Comparison of ENCODE assay signal across 8 cellular contexts in the genomic region with DNA sequence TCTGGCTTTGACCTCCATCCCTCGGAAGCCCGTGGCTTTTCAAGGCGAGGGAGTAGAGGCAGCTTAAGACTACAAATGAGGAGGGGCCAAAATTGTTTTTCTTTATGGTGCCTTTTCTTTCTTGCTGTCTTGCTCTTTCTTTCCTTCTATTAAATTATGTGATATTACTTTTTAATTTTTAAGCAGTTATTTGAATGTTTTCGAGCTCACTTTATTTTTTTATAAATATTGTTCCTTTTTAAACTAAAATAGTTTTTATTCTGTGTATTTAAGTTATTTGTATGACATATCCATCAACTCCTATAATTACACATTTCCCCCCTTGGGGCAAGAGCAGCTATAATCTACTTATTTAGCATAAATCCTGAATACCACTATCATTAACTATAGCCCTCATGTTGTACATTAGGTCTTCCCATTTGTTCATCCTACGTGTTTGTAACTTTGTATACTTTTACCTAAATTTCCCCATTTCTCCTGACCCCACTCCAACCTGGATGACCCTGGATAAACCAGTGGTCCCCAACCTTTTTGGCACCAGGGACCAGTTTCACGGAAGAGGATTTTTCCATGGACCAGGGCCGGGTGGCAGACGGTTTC. TPM values are rescaled to one million over a fixed set of nuclear protein-coding genes. Genes with fewer than 3 reads are reported as not detected.
DNase-seq lines count a peak whose midpoint lies in the region; ATAC-seq and TF ChIP-seq lines count a peak whose summit lies in the region.

No MANE protein-coding gene starts in this region.

- H3K9me3 ChIP-seq in naive thymus-derived CD4-positive, alpha-beta T cell (ENCODE audit: control insufficient read depth in 2 of 3, low read length in 3 of 3) = no peaks in the 10 kb centered on the region

- CTCF ChIA-PET in naive thymus-derived CD4-positive, alpha-beta T cell (lab: Charles Lee) = no interaction called here

- H3K36me3 Mint-ChIP-seq in CD14-positive monocyte = peaks cover 10 to 24% of the 10 kb centered on the region in 2 donors
- H3K36me3 Mint-ChIP-seq in naive thymus-derived CD4-positive, alpha-beta T cell = peaks cover 0 to 28% (median 0%) of the 10 kb centered on the region in 5 donors

- H3K4me1 Mint-ChIP-seq in CD14-positive monocyte = peaks cover 42% of the 10 kb centered on the region
- peaks cover 35 to 73% (median 58%) of the 10 kb centered on the region in 7 donors for H3K4me1 Mint-ChIP-seq in naive thymus-derived CD4-positive, alpha-beta T cell

- POLR2A ChIA-PET in naive thymus-derived CD4-positive, alpha-beta T cell (lab: Charles Lee) = interaction anchor here (0.9 kb wide), 1 partner anchor 75 kb away, joined by 3 read pairs; a partner anchor contains a TSS

- H3K27me3 ChIP-seq in naive thymus-derived CD4-positive, alpha-beta T cell (ENCODE audit: control insufficient read depth in 2 of 2, insufficient read depth in 2 of 2, low read length in 2 of 2) = no peaks in the 10 kb centered on the region

- ATAC-seq in HG03378 (IDR thresholded peaks at IDR 0.05; ENCODE audit: unreplicated experiment) (peak; percentile 10), GM21737 (IDR thresholded peaks at IDR 0.05; ENCODE audit: unreplicated experiment) (no peak), left colon (no peak)
- ATAC-seq in naive thymus-derived CD4-positive, alpha-beta T cell = no peak

- H3K27me3 Mint-ChIP-seq in CD14-positive monocyte (ENCODE audit: low read depth in 3 of 3) = peaks cover 0 to 2% (median 0%) of the 10 kb centered on the region in 3 donors
- H3K27me3 Mint-ChIP-seq in naive thymus-derived CD4-positive, alpha-beta T cell = no peaks in the 10 kb centered on the region

- intact Hi-C loops in CD14-positive monocyte (cut with micrococcal nuclease) (loop anchor here in 1 of 2 donors (1.0 kb wide), 1 partner anchor 39 kb away; no protein-coding TSS in a partner anchor), left colon (cut with DNase I, micrococcal nuclease) (no loop called here)
- intact Hi-C loops in naive thymus-derived CD4-positive, alpha-beta T cell (cut with micrococcal nuclease) = loop anchor here (1.0 to 5.0 kb wide), 4 partner anchors 32 to 76 kb away; a partner anchor contains a TSS

- peaks cover 0 to 6% (median 0%) of the 10 kb centered on the region in 3 experiments for H3K36me3 ChIP-seq in naive thymus-derived CD4-positive, alpha-beta T cell (ENCODE audit: control insufficient read depth in 2 of 3, insufficient read depth in 3 of 3, low read length in 3 of 3)

- peaks cover 12 to 31% of the 10 kb centered on the region in 2 donors for H3K4me1 ChIP-seq in naive thymus-derived CD4-positive, alpha-beta T cell (ENCODE audit: control insufficient read depth in 2 of 2, insufficient read depth in 2 of 2, low read length in 2 of 2)

- no peaks in the 10 kb centered on the region for H3K9me3 Mint-ChIP-seq in CD14-positive monocyte
- no peaks in the 10 kb centered on the region for H3K9me3 Mint-ChIP-seq in naive thymus-derived CD4-positive, alpha-beta T cell

- no peak for TF ChIP-seq CTCF in CD14-positive monocyte (IDR thresholded peaks at IDR 0.05)

- H3K4me3 Mint-ChIP-seq in CD14-positive monocyte = peak overlapping the region; percentile 93 to 99
- H3K4me3 Mint-ChIP-seq in naive thymus-derived CD4-positive, alpha-beta T cell = peak overlapping the region; percentile 91 to 98 (median 93)

- peak overlapping the region; percentile 91 for H3K27ac ChIP-seq in caudate nucleus (ENCODE audit: low read depth, low read length)
- H3K27ac ChIP-seq in naive thymus-derived CD4-positive, alpha-beta T cell (ENCODE audit: low read depth, low read length) = peak overlapping the region; percentile 68

- peak overlapping the region; percentile 82 for H3K4me3 ChIP-seq in naive thymus-derived CD4-positive, alpha-beta T cell (ENCODE audit: low read length)

- H3K27ac Mint-ChIP-seq in CD14-positive monocyte = peak overlapping the region; percentile 95 to 99 (median 97)
- H3K27ac Mint-ChIP-seq in naive thymus-derived CD4-positive, alpha-beta T cell = peak overlapping the region; percentile 29 to 97 (median 86)

- DNase-seq in CD14-positive monocyte (ENCODE audit: low spot score) (no peak), caudate nucleus (lab: John Stamatoyannopoulos, UW) (no peak), NCI-H748 treated with DMSO at 0.1 percent for 48 hours (lab: John Stamatoyannopoulos, UW) (no peak), DMS79 treated with DMSO at 0.1 percent for 48 hours (lab: John Stamatoyannopoulos, UW) (no peak), left colon (no peak)
- DNase-seq in naive thymus-derived CD4-positive, alpha-beta T cell = no peak

RNA-seq across cellular contexts. Expression of a gene that starts 0.6 kb away (rescaled TPM):
- 100 to 1,000 TPM; 127 to 221 TPM for polyA plus RNA-seq in CD14-positive monocyte
- 100 to 1,000 TPM in 1 of 5 experiments, 10 to 100 TPM in 4; 14.6 to 174 (median 16.1) TPM for total RNA-seq in naive thymus-derived CD4-positive, alpha-beta T cell
- polyA plus RNA-seq in naive thymus-derived CD4-positive, alpha-beta T cell = 10 to 100 TPM; 17.7 to 20.5 TPM
- 100 to 1,000 TPM; 168 to 292 TPM for total RNA-seq in left colon

Comparison
In these comparisons a context has a peak if more than half of its experiments do, and no peak if none do; other contexts are left out.
1. intact Hi-C loops: an anchor here in naive thymus-derived CD4-positive, alpha-beta T cell (1.0 to 5.0 kb wide); none called in left colon.